ENCODE assay signal across 16 cellular contexts in the genomic region with DNA sequence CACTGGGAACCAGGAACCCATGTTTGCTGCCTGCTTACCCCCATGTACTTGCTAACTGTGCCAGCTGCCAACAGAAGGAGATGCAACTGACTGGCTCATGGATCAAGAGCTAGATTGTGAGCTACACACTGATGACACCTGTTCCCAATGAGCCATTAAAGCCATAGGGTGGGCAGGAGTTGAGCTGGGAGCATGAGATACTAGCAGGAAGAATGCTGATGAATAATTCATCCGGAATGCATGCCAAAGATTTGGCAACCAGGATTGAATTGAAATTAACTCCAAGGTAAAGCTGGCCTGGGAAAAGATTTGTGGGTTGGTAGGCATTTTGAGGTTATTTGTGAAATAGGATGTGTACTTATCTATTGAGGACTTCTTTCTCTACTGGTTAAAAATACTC.
DNase-seq lines count a peak whose midpoint lies in the region; ATAC-seq, FAIRE-seq and TF ChIP-seq lines count a peak whose summit lies in the region.
"Had no signal": no experiment of that assay in that cellular context is flagged by ENCODE, and none has a peak within 500 bp of the region (broad histone marks: within the 10 kb centered on the region; RNA-seq: fewer than 3 reads in every experiment).

No MANE protein-coding gene starts in this region.

- no peaks in the 10 kb centered on the region for H3K9me1 ChIP-seq in keratinocyte (ENCODE audit: control insufficient read depth, extremely low read depth, insufficient read depth, low read length)

- no peak overlapping the region for H3K27ac ChIP-seq in keratinocyte (ENCODE audit: control insufficient read depth, insufficient read depth, low read length)
- H3K27ac ChIP-seq: upper lobe of right lung, WERI-Rb-1 had no signal

- DNase-seq in AG20443 (ENCODE audit: low spot score) (peak; percentile 9), amniotic epithelial cell (ENCODE audit: low read depth) (peak; percentile 9), keratinocyte (ENCODE audit: low read depth, low spot score) (no peak), NCI-H1417 (lab: John Stamatoyannopoulos, UW) (no peak), left ventricle myocardium superior (no peak), T-helper 2 cell (no peak), OCI-M2 (lab: John Stamatoyannopoulos, UW; ENCODE audit: unreplicated experiment) (no peak)
- DNase-seq: activated CD8-positive, alpha-beta memory T cell treated with anti-CD3 and anti-CD28 coated beads for 24 hours; IMR-90; NCI-H1048; upper lobe of right lung; WERI-Rb-1 had no signal

- TF ChIP-seq CTCF in keratinocyte (optimal IDR thresholded peaks at IDR 0.05 in 1 of 3, IDR thresholded peaks at IDR 0.05 in 1 of 3, conservative IDR thresholded peaks at IDR 0.05 in 1 of 3; ENCODE audit: extremely low read depth in 1 of 3, insufficient read depth in 2 of 3, low read length in 3 of 3): no peak

- H2AFZ ChIP-seq in keratinocyte (ENCODE audit: control insufficient read depth, low read length): no peak overlapping the region

- no peaks in the 10 kb centered on the region for H3K9me3 ChIP-seq in keratinocyte (ENCODE audit: control insufficient read depth, low read depth, low read length)
- H3K9me3 ChIP-seq: upper lobe of right lung had no signal

- H3K4me3 ChIP-seq in keratinocyte (ENCODE audit: control insufficient read depth in 2 of 3, extremely low read depth in 1 of 3, insufficient read depth in 2 of 3, low read depth in 1 of 3, low read length in 3 of 3): no peak overlapping the region
- H3K4me3 ChIP-seq: GM12878, upper lobe of right lung had no signal

- intact Hi-C loops in left ventricle myocardium superior (cut with micrococcal nuclease): no loop called here

- no peaks in the 10 kb centered on the region for H3K36me3 ChIP-seq in keratinocyte (ENCODE audit: control insufficient read depth in 2 of 2, extremely low read depth in 1 of 2, insufficient read depth in 2 of 2, low read length in 2 of 2)
- H3K36me3 ChIP-seq: upper lobe of right lung, WERI-Rb-1 had no signal

- no peak overlapping the region for H3K9ac ChIP-seq in keratinocyte (ENCODE audit: control insufficient read depth, extremely low read depth, insufficient read depth, low read length)

- ATAC-seq in left ventricle myocardium superior: no peak
- ATAC-seq: GM12878, sciatic nerve, upper lobe of right lung had no signal

- TF ChIP-seq RAD21 in Ishikawa (IDR thresholded peaks at IDR 0.05; ENCODE audit: low read depth): no peak

- no peaks in the 10 kb centered on the region for H4K20me1 ChIP-seq in keratinocyte (ENCODE audit: control insufficient read depth, extremely low read depth, insufficient read depth, low read length)

- H3K79me2 ChIP-seq in keratinocyte (ENCODE audit: control insufficient read depth, insufficient read depth, low read length): no peaks in the 10 kb centered on the region

- no peaks in the 10 kb centered on the region for H3K4me1 ChIP-seq in keratinocyte (ENCODE audit: control insufficient read depth, extremely low read depth, insufficient read depth, low read length)
- H3K4me1 ChIP-seq: upper lobe of right lung had no signal

- peak; percentile 83 for FAIRE-seq in keratinocyte (lab: Jason Lieb, UNC)
- FAIRE-seq: frontal cortex, GM12878 had no signal

- H3K27me3 ChIP-seq in keratinocyte (ENCODE audit: control insufficient read depth, extremely low read depth, insufficient read depth, low read length): no peaks in the 10 kb centered on the region
- H3K27me3 ChIP-seq: upper lobe of right lung had no signal

- dilution Hi-C loops in keratinocyte (cut with MboI; ENCODE audit: extremely low pct_ligation_motif_present, low sequenced_read_pairs): no loop called here

- no peak for TF ChIP-seq EP300 in Ishikawa (IDR thresholded peaks at IDR 0.05; ENCODE audit: borderline replicate concordance)

- no peak overlapping the region for H3K4me2 ChIP-seq in keratinocyte (ENCODE audit: control insufficient read depth, extremely low read depth, insufficient read depth, low read depth, low read length)

TF ChIP-seq in Ishikawa, 13 proteins besides CTCF, POLR2A, EP300 and RAD21:
- TF ChIP-seq, protein P1, sequence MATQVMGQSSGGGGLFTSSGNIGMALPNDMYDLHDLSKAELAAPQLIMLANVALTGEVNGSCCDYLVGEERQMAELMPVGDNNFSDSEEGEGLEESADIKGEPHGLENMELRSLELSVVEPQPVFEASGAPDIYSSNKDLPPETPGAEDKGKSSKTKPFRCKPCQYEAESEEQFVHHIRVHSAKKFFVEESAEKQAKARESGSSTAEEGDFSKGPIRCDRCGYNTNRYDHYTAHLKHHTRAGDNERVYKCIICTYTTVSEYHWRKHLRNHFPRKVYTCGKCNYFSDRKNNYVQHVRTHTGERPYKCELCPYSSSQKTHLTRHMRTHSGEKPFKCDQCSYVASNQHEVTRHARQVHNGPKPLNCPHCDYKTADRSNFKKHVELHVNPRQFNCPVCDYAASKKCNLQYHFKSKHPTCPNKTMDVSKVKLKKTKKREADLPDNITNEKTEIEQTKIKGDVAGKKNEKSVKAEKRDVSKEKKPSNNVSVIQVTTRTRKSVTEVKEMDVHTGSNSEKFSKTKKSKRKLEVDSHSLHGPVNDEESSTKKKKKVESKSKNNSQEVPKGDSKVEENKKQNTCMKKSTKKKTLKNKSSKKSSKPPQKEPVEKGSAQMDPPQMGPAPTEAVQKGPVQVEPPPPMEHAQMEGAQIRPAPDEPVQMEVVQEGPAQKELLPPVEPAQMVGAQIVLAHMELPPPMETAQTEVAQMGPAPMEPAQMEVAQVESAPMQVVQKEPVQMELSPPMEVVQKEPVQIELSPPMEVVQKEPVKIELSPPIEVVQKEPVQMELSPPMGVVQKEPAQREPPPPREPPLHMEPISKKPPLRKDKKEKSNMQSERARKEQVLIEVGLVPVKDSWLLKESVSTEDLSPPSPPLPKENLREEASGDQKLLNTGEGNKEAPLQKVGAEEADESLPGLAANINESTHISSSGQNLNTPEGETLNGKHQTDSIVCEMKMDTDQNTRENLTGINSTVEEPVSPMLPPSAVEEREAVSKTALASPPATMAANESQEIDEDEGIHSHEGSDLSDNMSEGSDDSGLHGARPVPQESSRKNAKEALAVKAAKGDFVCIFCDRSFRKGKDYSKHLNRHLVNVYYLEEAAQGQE (IDR thresholded peaks at IDR 0.05; ENCODE audit: low read depth): no peak
- TF ChIP-seq, protein P2, sequence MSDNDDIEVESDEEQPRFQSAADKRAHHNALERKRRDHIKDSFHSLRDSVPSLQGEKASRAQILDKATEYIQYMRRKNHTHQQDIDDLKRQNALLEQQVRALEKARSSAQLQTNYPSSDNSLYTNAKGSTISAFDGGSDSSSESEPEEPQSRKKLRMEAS (IDR thresholded peaks at IDR 0.05): no peak
- TF ChIP-seq NFIC (IDR thresholded peaks at IDR 0.05) (no peak), TEAD4 (IDR thresholded peaks at IDR 0.05) (0 out of 2 replicates have a peak, but pooled peaks have one; percentile 22)

Comparison
In these comparisons a context has a peak if more than half of its experiments do, and no peak if none do; other contexts are left out.
1. DNase-seq: peak in AG20443 (single experiment) and amniotic epithelial cell (single experiment); none in keratinocyte (single experiment), NCI-H1417 (0 of 3), left ventricle myocardium superior (single experiment), T-helper 2 cell (0 of 5) and OCI-M2 (single experiment).